27 cellular contexts compared by ENCODE assay signal in the genomic region with DNA sequence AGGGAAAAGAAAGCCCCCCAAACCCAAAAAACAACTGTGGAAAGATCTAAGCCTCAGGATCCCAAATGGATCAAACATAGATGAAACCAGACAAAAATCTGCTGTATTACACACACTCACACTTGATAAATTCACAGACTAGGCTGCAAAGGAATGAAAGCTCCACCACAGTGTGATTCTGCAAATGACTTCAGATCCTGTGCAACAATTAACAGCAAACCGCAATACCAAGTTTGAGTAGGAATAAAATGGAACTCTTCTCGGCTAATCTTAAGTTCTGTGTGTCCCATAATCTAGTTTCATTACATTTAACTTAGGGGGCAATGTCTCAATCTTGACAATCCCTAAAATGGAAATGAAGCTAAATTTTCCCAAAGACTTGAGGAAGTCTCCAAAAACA. TPM values are rescaled to one million over a fixed set of nuclear protein-coding genes. Genes with fewer than 3 reads are reported as not detected.
DNase-seq lines count a peak whose midpoint lies in the region; ATAC-seq and TF ChIP-seq lines count a peak whose summit lies in the region.
"Had no signal": no experiment of that assay in that cellular context is flagged by ENCODE, and none has a peak within 500 bp of the region (broad histone marks: within the 10 kb centered on the region; RNA-seq: fewer than 3 reads in every experiment).

No MANE protein-coding gene starts in this region.

- H4K20me1 ChIP-seq in H9 (ENCODE audit: control insufficient read depth, insufficient read depth, insufficient read length) (no peaks in the 10 kb centered on the region), neural progenitor cell (ENCODE audit: low read depth) (peaks cover 34% of the 10 kb centered on the region)

- peaks cover 65% of the 10 kb centered on the region for H3F3A ChIP-seq in neural progenitor cell (ENCODE audit: low read depth)

- peaks cover 16% of the 10 kb centered on the region for H3K4me1 Mint-ChIP-seq in activated T-cell treated with anti-CD3 and anti-CD28 coated beads, Interleukin-2, amount 50 U/mL, for 24 hours (ENCODE audit: low read depth)
- H3K4me1 Mint-ChIP-seq in H9, result no peaks in the 10 kb centered on the region
- H3K4me1 Mint-ChIP-seq in endodermal cell, result no peaks in the 10 kb centered on the region
- no peaks in the 10 kb centered on the region for H3K4me1 Mint-ChIP-seq in neural progenitor cell

- H4K8ac ChIP-seq in H9 (replicated peaks; ENCODE audit: insufficient read length, low read depth, low read length), result no peak overlapping the region

- H3K9me3 Mint-ChIP-seq in activated T-cell treated with anti-CD3 and anti-CD28 coated beads, Interleukin-2, amount 50 U/mL, for 24 hours, result no peaks in the 10 kb centered on the region
- H3K9me3 Mint-ChIP-seq in H9 (no peaks in the 10 kb centered on the region), endodermal cell (no peaks in the 10 kb centered on the region), neural progenitor cell (no peaks in the 10 kb centered on the region)
- H3K9me3 Mint-ChIP-seq: activated naive CD4-positive, alpha-beta T cell treated with anti-CD3 and anti-CD28 coated beads for 36 hours had no signal

- H2AK5ac ChIP-seq in H9 (ENCODE audit: insufficient read length, low read length), result no peak overlapping the region

- H3K4me3 ChIP-seq in endodermal cell (ENCODE audit: low read length) (no peak overlapping the region), neural progenitor cell (no peak overlapping the region)
- H3K4me3 ChIP-seq: stomach had no signal

- H3K27ac ChIP-seq in H9 (ENCODE audit: insufficient read length, low read depth, low read length), result no peak overlapping the region
- no peak overlapping the region for H3K27ac ChIP-seq in endodermal cell (ENCODE audit: low read depth, low read length)
- peak overlapping the region; percentile 16 for H3K27ac ChIP-seq in neural progenitor cell
- H3K27ac ChIP-seq: epithelial cell of prostate, stomach had no signal

- no peaks in the 10 kb centered on the region for H3K23me2 ChIP-seq in H9 (ENCODE audit: insufficient read length, low read depth, low read length, poor library complexity, severe bottlenecking)

- H3K23ac ChIP-seq in H9 (ENCODE audit: insufficient read length, low read depth, low read length), result no peak overlapping the region

- H3K18ac ChIP-seq in H9 (ENCODE audit: insufficient read length, low read depth, low read length), result no peak overlapping the region

- H2BK20ac ChIP-seq in H9 (ENCODE audit: low read depth, low read length, poor library complexity, severe bottlenecking), result no peak overlapping the region

- H3K27ac Mint-ChIP-seq in activated T-cell treated with anti-CD3 and anti-CD28 coated beads, Interleukin-2, amount 50 U/mL, for 24 hours, result peak overlapping the region; percentile 67
- H3K27ac Mint-ChIP-seq in H9 (peak overlapping the region in 2 of 3 experiments; percentile 3 to 65; a peak in 2 of 7 replicates), endodermal cell (peak overlapping the region; percentile 21), neural progenitor cell (no peak overlapping the region)
- H3K27ac Mint-ChIP-seq: activated naive CD4-positive, alpha-beta T cell treated with anti-CD3 and anti-CD28 coated beads for 36 hours had no signal

- H4K91ac ChIP-seq in H9 (ENCODE audit: insufficient read length, low read depth, low read length), result no peak overlapping the region

- H3K9ac ChIP-seq in H9 (ENCODE audit: extremely low read depth, insufficient read length, low read length) (no peak overlapping the region), endodermal cell (ENCODE audit: extremely low read depth, low read length, poor library complexity, severe bottlenecking) (no peak overlapping the region), neural progenitor cell (no peak overlapping the region)

- H3K9me3 ChIP-seq in H9 (ENCODE audit: control insufficient read depth, low read depth, low read length) (no peaks in the 10 kb centered on the region), endodermal cell (ENCODE audit: control insufficient read depth, low read length) (no peaks in the 10 kb centered on the region), neural progenitor cell (ENCODE audit: low read depth) (no peaks in the 10 kb centered on the region)
- H3K9me3 ChIP-seq: stomach had no signal

- H3K36me3 ChIP-seq in endodermal cell (ENCODE audit: control insufficient read depth, insufficient read depth, low read length) (peaks cover 70% of the 10 kb centered on the region), neural progenitor cell (peaks cover 34% of the 10 kb centered on the region)

- H3K4me2 ChIP-seq in H9 (ENCODE audit: insufficient read depth, insufficient read length, low read length), result no peak overlapping the region
- H3K4me2 ChIP-seq in neural progenitor cell, result no peak overlapping the region

- no peak overlapping the region for H3K14ac ChIP-seq in H9 (ENCODE audit: insufficient read depth, low read length)

- H3K27me3 ChIP-seq in H9 (ENCODE audit: insufficient read depth, low read length), result no peaks in the 10 kb centered on the region
- H3K27me3 ChIP-seq in endodermal cell (ENCODE audit: control insufficient read depth, insufficient read depth, low read length, poor library complexity, severe bottlenecking), result no peaks in the 10 kb centered on the region
- H3K27me3 ChIP-seq in neural progenitor cell, result no peaks in the 10 kb centered on the region
- H3K27me3 ChIP-seq: stomach had no signal

- H3K79me2 ChIP-seq in H9 (ENCODE audit: insufficient read depth, low read length) (no peaks in the 10 kb centered on the region), neural progenitor cell (ENCODE audit: low read depth) (peaks cover 27% of the 10 kb centered on the region)

- H3K36me3 Mint-ChIP-seq in activated T-cell treated with anti-CD3 and anti-CD28 coated beads, Interleukin-2, amount 50 U/mL, for 24 hours (ENCODE audit: low read depth), result peaks cover 75% of the 10 kb centered on the region
- H3K36me3 Mint-ChIP-seq in H9 (ENCODE audit: insufficient read depth in 1 of 3, low read depth in 3 of 3), result peaks cover 43 to 69% (median 58%) of the 10 kb centered on the region in 3 experiments; a peak in 6 of 7 replicates
- peaks cover 58% of the 10 kb centered on the region for H3K36me3 Mint-ChIP-seq in endodermal cell (ENCODE audit: low read depth)
- H3K36me3 Mint-ChIP-seq in neural progenitor cell, result peaks cover 47% of the 10 kb centered on the region

- no peak overlapping the region for H3T11ph ChIP-seq in H9 (ENCODE audit: low read length)

- WGBS in H9 (ENCODE audit: extremely low coverage, insufficient read length, low lambda C conversion rate), result no CpG with 5 or more reads among the region's 2 CpGs
- 100% methylated on average over 1 to 2 of the region's 2 CpGs for WGBS in endodermal cell (ENCODE audit: insufficient coverage in 1 of 2, insufficient read length in 1 of 2), 2 experiments

- H3K4me1 ChIP-seq in H9 (ENCODE audit: insufficient read depth, low read length) (no peaks in the 10 kb centered on the region), endodermal cell (ENCODE audit: control insufficient read depth, insufficient read depth, low read length) (no peaks in the 10 kb centered on the region), neural progenitor cell (no peaks in the 10 kb centered on the region)

- no peak overlapping the region for H3K4me3 Mint-ChIP-seq in activated T-cell treated with anti-CD3 and anti-CD28 coated beads, Interleukin-2, amount 50 U/mL, for 24 hours
- no peak overlapping the region for H3K4me3 Mint-ChIP-seq in H9
- no peak overlapping the region for H3K4me3 Mint-ChIP-seq in endodermal cell
- no peak overlapping the region for H3K4me3 Mint-ChIP-seq in neural progenitor cell
- H3K4me3 Mint-ChIP-seq: activated naive CD4-positive, alpha-beta T cell treated with anti-CD3 and anti-CD28 coated beads for 36 hours had no signal

- H2BK12ac ChIP-seq in H9 (ENCODE audit: insufficient read length, low read depth, low read length), result no peak overlapping the region

- no peak overlapping the region for H3K4ac ChIP-seq in H9 (ENCODE audit: low read depth, low read length)

- ATAC-seq in GM19452 (IDR thresholded peaks at IDR 0.05; ENCODE audit: unreplicated experiment) (no peak), HG03095 (IDR thresholded peaks at IDR 0.05; ENCODE audit: unreplicated experiment) (no peak)
- ATAC-seq: left cardiac atrium, Panc1, SK-N-SH treated with all-trans-retinoic acid at 6 μM for 48 hours had no signal

- H2AFZ ChIP-seq in H9 (ENCODE audit: low read length) (no peak overlapping the region), neural progenitor cell (replicated peaks) (no peak overlapping the region)

- no peak overlapping the region for H3K56ac ChIP-seq in H9 (ENCODE audit: insufficient read length, low read depth, low read length)

- H2BK15ac ChIP-seq in H9 (ENCODE audit: low read depth, low read length), result no peak overlapping the region

- no peaks in the 10 kb centered on the region for H3K27me3 Mint-ChIP-seq in activated T-cell treated with anti-CD3 and anti-CD28 coated beads, Interleukin-2, amount 50 U/mL, for 24 hours
- H3K27me3 Mint-ChIP-seq in H9 (ENCODE audit: low read depth) (no peaks in the 10 kb centered on the region; the same call in 1 of the 2 replicates), endodermal cell (ENCODE audit: insufficient read depth) (no peaks in the 10 kb centered on the region), neural progenitor cell (ENCODE audit: insufficient read depth, low read depth) (peaks cover 6% of the 10 kb centered on the region)

- no peak for DNase-seq in activated T-cell treated with anti-CD3 and anti-CD28 coated beads, Interleukin-2, amount 50 U/mL, for 24 hours
- no peak for DNase-seq in activated T-cell treated with anti-CD3 and anti-CD28 coated beads, Interleukin-2, amount 50 U/mL, for 1 hour
- DNase-seq in H9, result no peak
- no peak for DNase-seq in endodermal cell
- no peak for DNase-seq in neural progenitor cell (ENCODE audit: low spot score)
- DNase-seq in NCI-H2081 (lab: John Stamatoyannopoulos, UW), result no peak
- DNase-seq: activated CD4-positive, alpha-beta T cell treated with anti-CD3 and anti-CD28 coated beads for 4 hours; activated naive CD4-positive, alpha-beta T cell treated with anti-CD3 and anti-CD28 coated beads for 36 hours; amygdala; COR-L47; H7; hippocampal formation; left cardiac atrium; mammary epithelial cell; MM.1S; NCI-H1436; NCI-H2081 treated with DMSO at 0.1 percent for 48 hours; NCI-H345; NCI-H69; Right ventricle myocardium superior; stimulated activated CD8-positive, alpha-beta memory T cell treated with anti-CD3 and anti-CD28 coated beads, Interleukin-4, amount 100 ng/mL, for 48 hours; stomach had no signal

- no peak overlapping the region for H4K5ac ChIP-seq in H9 (ENCODE audit: insufficient read length, low read depth, low read length)

- H2BK5ac ChIP-seq in H9 (ENCODE audit: insufficient read length, low read length), result no peak overlapping the region

- no peak for TF ChIP-seq CTCF in H9 (conservative IDR thresholded peaks at IDR 0.05)
- no peak for TF ChIP-seq CTCF in endodermal cell (conservative IDR thresholded peaks at IDR 0.05)
- no peak for TF ChIP-seq CTCF in neural progenitor cell (IDR thresholded peaks at IDR 0.05)

- no peaks in the 10 kb centered on the region for H3K79me1 ChIP-seq in H9 (ENCODE audit: insufficient read depth, low read depth, low read length, poor library complexity, severe bottlenecking)

- H2BK120ac ChIP-seq in H9 (ENCODE audit: low read depth, low read length, poor library complexity, severe bottlenecking), result no peak overlapping the region

RNA-seq across cellular contexts. Expression of gene CLK1, which starts 11.9 kb away (rescaled TPM):
- total RNA-seq in H9 (2021) (46.8 and 49.4 TPM in 2 replicates), endodermal cell (10 to 100 TPM; 54.9 to 62.8 TPM), neural progenitor cell (ENCODE audit: low replicate concordance) (126 and 253 TPM in 2 replicates)
- polyA plus RNA-seq in endodermal cell (2013, experiment 1 of 2), result 108 TPM
- polyA plus RNA-seq in endodermal cell (2013, experiment 2 of 2), result 98.1 TPM

RNA-seq across cellular contexts. Expression of gene PPIL3, which starts 36.3 kb away (rescaled TPM):
- 56.5 and 63.4 TPM in 2 replicates for total RNA-seq in H9 (2021)
- total RNA-seq in endodermal cell, result 10 to 100 TPM; 51.2 to 60.5 TPM
- polyA plus RNA-seq in endodermal cell (2013, experiment 1 of 2), result 68.6 TPM
- 64.6 TPM for polyA plus RNA-seq in endodermal cell (2013, experiment 2 of 2)
- 87.9 and 152 TPM in 2 replicates for total RNA-seq in neural progenitor cell (ENCODE audit: low replicate concordance)

RNA-seq across cellular contexts. Expression of gene NIF3L1, which starts 36.6 kb away (rescaled TPM):
- total RNA-seq in H9 (2021), result 55.4 and 56.5 TPM in 2 replicates
- total RNA-seq in endodermal cell, result 10 to 100 TPM; 48.0 to 59.4 TPM
- polyA plus RNA-seq in endodermal cell (2013, experiment 1 of 2), result 56.0 TPM
- polyA plus RNA-seq in endodermal cell (2013, experiment 2 of 2), result 48.4 TPM
- 69.2 and 79.8 TPM in 2 replicates for total RNA-seq in neural progenitor cell (ENCODE audit: low replicate concordance)

RNA-seq across cellular contexts. Expression of gene BZW1, which starts 40.9 kb away (rescaled TPM):
- total RNA-seq in H9 (2021) (366 and 370 TPM in 2 replicates), endodermal cell (100 to 1,000 TPM; 314 to 323 TPM), neural progenitor cell (ENCODE audit: low replicate concordance) (374 and 421 TPM in 2 replicates)
- 259 TPM for polyA plus RNA-seq in endodermal cell (2013, experiment 1 of 2)
- 257 TPM for polyA plus RNA-seq in endodermal cell (2013, experiment 2 of 2)
